Comparison of ENCODE assay signal across 8 cellular contexts in genomic region chr16:67844441-67844840, GRCh38. TPM values are rescaled to one million over a fixed set of nuclear protein-coding genes. Genes with fewer than 3 reads are reported as not detected.
A peak's percentile ranks its signal among the peaks of the same experiment; 100 is the strongest.
DNase-seq lines count a peak whose midpoint lies in the region; ATAC-seq and TF ChIP-seq lines count a peak whose summit lies in the region.

No MANE protein-coding gene starts in this region.

- H2AFZ ChIP-seq in KMS-11 (ENCODE audit: low read depth) = no peak overlapping the region

- H3K4me3 Mint-ChIP-seq in CD8-positive, alpha-beta T cell = peak overlapping the region; percentile 93
- H3K4me3 Mint-ChIP-seq in central memory CD8-positive, alpha-beta T cell = peak overlapping the region; percentile 86
- H3K4me3 Mint-ChIP-seq in nephron = peak overlapping the region; percentile 95 to 97 (median 96)

- no peaks in the 10 kb centered on the region for H4K20me1 ChIP-seq in KMS-11 (ENCODE audit: insufficient read depth)

- TF ChIP-seq CTCF in CD8-positive, alpha-beta T cell (IDR thresholded peaks at IDR 0.05) = no peak
- no peak for TF ChIP-seq CTCF in KMS-11 (conservative IDR thresholded peaks at IDR 0.05; ENCODE audit: low read depth, low read length)
- peak in 1 of 3 experiments; percentile 9 for TF ChIP-seq CTCF in nephron (IDR thresholded peaks at IDR 0.05; ENCODE audit: unreplicated experiment in 3 of 3)

- peaks cover 55% of the 10 kb centered on the region for H3K79me2 ChIP-seq in KMS-11 (ENCODE audit: insufficient read depth, low read depth)

- H3K9me3 ChIP-seq in CD8-positive, alpha-beta T cell (ENCODE audit: low read length) = no peaks in the 10 kb centered on the region

- no peaks in the 10 kb centered on the region for H3K27me3 ChIP-seq in CD8-positive, alpha-beta T cell (ENCODE audit: insufficient read depth, low read length)
- no peaks in the 10 kb centered on the region for H3K27me3 ChIP-seq in KMS-11 (ENCODE audit: insufficient read depth, low read depth)

- no peak for DNase-seq in CD8-positive, alpha-beta T cell
- DNase-seq in central memory CD8-positive, alpha-beta T cell (ENCODE audit: low spot score in 2 of 2) = no peak
- DNase-seq in epidermal melanocyte (ENCODE audit: insufficient read length, low spot score) = no peak
- no peak for DNase-seq in NCI-H526 treated with DMSO at 0.1 percent for 48 hours (lab: John Stamatoyannopoulos, UW)
- no peak for DNase-seq in H4 (ENCODE audit: low spot score)

- peaks cover 49% of the 10 kb centered on the region for H3K4me1 ChIP-seq in CD8-positive, alpha-beta T cell (ENCODE audit: insufficient read depth, low read length)
- H3K4me1 ChIP-seq in KMS-11 (ENCODE audit: low read depth, poor library complexity, severe bottlenecking) = peaks cover 37% of the 10 kb centered on the region

- intact Hi-C loops in CD8-positive, alpha-beta T cell (cut with DNase I, micrococcal nuclease) = loop anchor here (10.0 kb wide), 6 partner anchors 120 to 620 kb away; partner anchors contain the start of genes ACD (in 1 of the 2), C16orf86 (in 1 of the 2), CTCF (in 1 of the 2) and ENKD1 (in 1 of the 2)

- no peak for ATAC-seq in CD8-positive, alpha-beta T cell
- no peak for ATAC-seq in central memory CD8-positive, alpha-beta T cell (replicated peaks; ENCODE audit: extremely low read depth, poor library complexity, severe bottlenecking)
- ATAC-seq in GM18502 (IDR thresholded peaks at IDR 0.05; ENCODE audit: poor library complexity, unreplicated experiment) = no peak

- peak overlapping the region; percentile 96 for H3K27ac Mint-ChIP-seq in CD8-positive, alpha-beta T cell
- H3K27ac Mint-ChIP-seq in central memory CD8-positive, alpha-beta T cell (ENCODE audit: low read depth) = no peak overlapping the region
- H3K27ac Mint-ChIP-seq in nephron = peak overlapping the region; percentile 90 to 96 (median 96)

- H3K36me3 ChIP-seq in CD8-positive, alpha-beta T cell (ENCODE audit: insufficient read depth, low read length) = no peaks in the 10 kb centered on the region
- no peaks in the 10 kb centered on the region for H3K36me3 ChIP-seq in KMS-11 (ENCODE audit: insufficient read depth)

- no peaks in the 10 kb centered on the region for H3K9me3 Mint-ChIP-seq in CD8-positive, alpha-beta T cell
- no peaks in the 10 kb centered on the region for H3K9me3 Mint-ChIP-seq in central memory CD8-positive, alpha-beta T cell
- H3K9me3 Mint-ChIP-seq in nephron = no peaks in the 10 kb centered on the region

- peak overlapping the region; percentile 88 for H3K4me2 ChIP-seq in KMS-11

- POLR2A ChIA-PET in CD8-positive, alpha-beta T cell (lab: Charles Lee) = interaction anchor here (1.4 to 3.8 kb wide), 4 partner anchors 11 to 47 kb away, joined by 5 to 21 read pairs (median 6); partner anchors contain the start of genes RANBP10 and TSNAXIP1

- H3K27ac ChIP-seq in CD8-positive, alpha-beta T cell (ENCODE audit: low read depth, low read length) = no peak overlapping the region
- H3K27ac ChIP-seq in KMS-11 = no peak overlapping the region; the same call in 1 of the 2 replicates

- peaks cover 5% of the 10 kb centered on the region for H3K36me3 Mint-ChIP-seq in CD8-positive, alpha-beta T cell
- peaks cover 12% of the 10 kb centered on the region for H3K36me3 Mint-ChIP-seq in central memory CD8-positive, alpha-beta T cell (ENCODE audit: insufficient read depth)
- H3K36me3 Mint-ChIP-seq in nephron (ENCODE audit: low read depth) = peaks cover 4% of the 10 kb centered on the region

- CTCF ChIA-PET in CD8-positive, alpha-beta T cell (lab: Charles Lee) = interaction anchor here (1.0 to 3.2 kb wide), 6 partner anchors 21 to 176 kb away, joined by 3 to 17 read pairs (median 4); no protein-coding TSS in a partner anchor

- peaks cover 58% of the 10 kb centered on the region for H3K4me1 Mint-ChIP-seq in CD8-positive, alpha-beta T cell (ENCODE audit: low read depth)
- H3K4me1 Mint-ChIP-seq in central memory CD8-positive, alpha-beta T cell = peaks cover 36% of the 10 kb centered on the region
- H3K4me1 Mint-ChIP-seq in nephron = peaks cover 51% of the 10 kb centered on the region

- H3K4me3 ChIP-seq in CD8-positive, alpha-beta T cell (ENCODE audit: low read depth, low read length) = no peak overlapping the region
- H3K4me3 ChIP-seq in KMS-11 (IDR thresholded peaks at IDR 0.05; ENCODE audit: insufficient read depth, low read depth, low read length) = no peak overlapping the region

- H3K27me3 Mint-ChIP-seq in CD8-positive, alpha-beta T cell (ENCODE audit: low read depth) = no peaks in the 10 kb centered on the region
- H3K27me3 Mint-ChIP-seq in central memory CD8-positive, alpha-beta T cell = no peaks in the 10 kb centered on the region
- peaks cover 4% of the 10 kb centered on the region for H3K27me3 Mint-ChIP-seq in nephron (ENCODE audit: low read depth)

- no peak overlapping the region for H3K9ac ChIP-seq in KMS-11

RNA-seq across cellular contexts. Expression of gene NUTF2, which starts 2.3 kb away (rescaled TPM):
- total RNA-seq in CD8-positive, alpha-beta T cell = 10 to 100 TPM; 23.6 to 23.7 TPM
- 95.0 and 256 TPM in 2 replicates for total RNA-seq in H4 (2014; rRNA removed; shearing (Covaris generic))

RNA-seq across cellular contexts. Expression of gene THAP11, which starts 2.3 kb away (rescaled TPM):
- 10 to 100 TPM; 25.1 to 26.0 TPM for total RNA-seq in CD8-positive, alpha-beta T cell
- total RNA-seq in H4 (2014; rRNA removed; shearing (Covaris generic)) = 39.5 and 43.7 TPM in 2 replicates

RNA-seq across cellular contexts. Expression of gene CENPT, which starts 3.1 kb away (rescaled TPM):
- total RNA-seq in CD8-positive, alpha-beta T cell = 10 to 100 TPM; 67.7 to 72.3 TPM
- 12.0 and 20.8 TPM in 2 replicates for total RNA-seq in H4 (2014; rRNA removed; shearing (Covaris generic))

RNA-seq across cellular contexts. Expression of gene EDC4, which starts 28.4 kb away (rescaled TPM):
- total RNA-seq in CD8-positive, alpha-beta T cell = 100 to 1,000 TPM; 154 to 169 TPM
- 28.3 and 35.3 TPM in 2 replicates for total RNA-seq in H4 (2014; rRNA removed; shearing (Covaris generic))

RNA-seq across cellular contexts. Expression of gene TSNAXIP1, which starts 37.8 kb away (rescaled TPM):
- under 1 TPM; 0.31 to 0.41 TPM for total RNA-seq in CD8-positive, alpha-beta T cell
- total RNA-seq in H4 (2014; rRNA removed; shearing (Covaris generic)) = 0.48 TPM in 1 of 2 replicates, not detected in the other
